ENCODE assay signal across 8 cellular contexts in the genomic region with DNA sequence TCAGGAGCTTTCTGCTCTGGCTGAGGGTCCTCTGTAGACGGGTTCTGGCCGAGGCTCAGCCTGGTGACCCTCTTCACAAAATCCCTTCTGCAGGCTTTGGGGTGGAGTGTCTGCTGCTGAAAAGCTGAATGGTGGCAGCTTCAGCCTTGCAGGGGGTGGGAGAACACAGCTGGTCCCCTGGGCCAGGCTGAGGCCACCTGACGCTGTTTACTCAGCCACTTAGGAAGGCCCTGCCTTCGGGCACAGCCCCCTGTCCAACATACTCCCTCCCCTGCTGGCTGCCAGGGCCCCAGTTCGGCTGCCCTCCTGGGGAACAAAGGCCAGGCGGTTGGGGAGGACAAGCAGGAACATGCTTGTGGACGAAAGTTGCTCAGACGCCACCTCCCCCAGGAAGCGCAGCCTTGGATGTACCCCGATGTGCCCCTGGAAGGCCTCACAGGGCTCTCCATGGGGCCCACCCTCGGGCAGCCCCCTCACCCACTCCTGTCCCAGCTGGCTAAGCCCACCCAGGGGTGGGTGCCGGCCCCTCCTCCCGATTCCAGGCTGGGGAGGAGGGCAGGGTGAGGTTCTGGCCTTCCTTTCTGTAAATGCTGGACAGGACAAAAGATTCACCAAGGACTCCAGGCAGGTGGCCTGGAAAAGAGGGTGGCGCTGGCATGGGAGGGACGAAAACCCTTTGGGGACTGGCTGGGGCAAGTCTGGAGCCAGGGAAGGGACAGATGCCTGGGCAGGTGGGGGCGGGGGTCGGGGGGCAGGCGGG. TPM values are rescaled to one million over a fixed set of nuclear protein-coding genes. Genes with fewer than 3 reads are reported as not detected.
A peak's percentile ranks its signal among the peaks of the same experiment; 100 is the strongest.
DNase-seq lines count a peak whose midpoint lies in the region; ATAC-seq, FAIRE-seq and TF ChIP-seq lines count a peak whose summit lies in the region.

A gene (minus strand): TSS at position 130 of the 760 bp plus-strand sequence. CDS start 271 bp downstream, outside the sequence.

- no peak for TF ChIP-seq CTCF in D721Med (IDR thresholded peaks at IDR 0.05; ENCODE audit: insufficient read depth, missing control alignments)
- no peak for TF ChIP-seq CTCF in pancreas (IDR thresholded peaks at IDR 0.05)

- H3K27me3 ChIP-seq in pancreas = no peaks in the 10 kb centered on the region

- FAIRE-seq in D721Med (lab: Jason Lieb, UNC) (no peak), pancreas (lab: Jason Lieb, UNC) (no peak), RCC 7860 (lab: Jason Lieb, UNC) (no peak)

- H3K27ac ChIP-seq in pancreas = peak within 1 kb of the TSS; percentile 39 to 76 (median 68)

- no peaks in the 10 kb centered on the region for H3K36me3 ChIP-seq in pancreas

- no peaks in the 10 kb centered on the region for H3K9me3 ChIP-seq in pancreas

- DNase-seq in D721Med (ENCODE audit: insufficient read length, low spot score) (peak; percentile 28), NCI-H2196 treated with DMSO at 0.1 percent for 48 hours (lab: John Stamatoyannopoulos, UW; ENCODE audit: unreplicated experiment) (peak; percentile 70), epidermal melanocyte (ENCODE audit: insufficient read length, low spot score) (peak; percentile 14), pancreas (peak in 5 of 6 donors; percentile 14 to 85 (median 69)), erythroblast (lab: John Stamatoyannopoulos, UW) (no peak), RCC 7860 (ENCODE audit: low spot score) (no peak)

- peaks cover 0 to 14% (median 4%) of the 10 kb centered on the region in 3 donors for H3K4me1 ChIP-seq in pancreas

- WGBS in pancreas, 2 donors = 64 to 76% methylated on average over 15 to 18 of the region's 18 CpGs

- no peak for TF ChIP-seq POLR2A in erythroblast (IDR thresholded peaks at IDR 0.05; ENCODE audit: low read length)

- intact Hi-C loops in pancreas (cut with DNase I) = no loop called here

- peak within 1 kb of the TSS; percentile 7 to 49 (median 20) for H3K4me3 ChIP-seq in pancreas

- peak in 3 of 4 donors; percentile 80 to 85 (median 84) for ATAC-seq in pancreas
- ATAC-seq in HG03280 (IDR thresholded peaks at IDR 0.05; ENCODE audit: unreplicated experiment) = no peak
- no peak for ATAC-seq in HG02981 (IDR thresholded peaks at IDR 0.05; ENCODE audit: unreplicated experiment)

RNA-seq across cellular contexts. Expression of the gene that starts here (rescaled TPM):
- 10 to 100 TPM in 3 of 6 donors, 1 to 10 TPM in 3; 2.3 to 16.1 (median 10.7) TPM for total RNA-seq in pancreas
- polyA plus RNA-seq in pancreas = 10 to 100 TPM; 22.1 to 41.8 TPM

Comparison
In these comparisons a context has a peak if more than half of its experiments do, and no peak if none do; other contexts are left out.
1. DNase-seq: peak in D721Med (single experiment), NCI-H2196 treated with DMSO at 0.1 percent for 48 hours (single experiment), epidermal melanocyte (single experiment) and pancreas (5 of 6); none in erythroblast (0 of 2) and RCC 7860 (single experiment).
2. ATAC-seq: peak in pancreas (3 of 4); none in HG03280 (single experiment) and HG02981 (single experiment).